In genomic region chr2:206611736-206612135, GRCh38 we compare ENCODE assay signal across 18 cellular contexts. TPM values are rescaled to one million over a fixed set of nuclear protein-coding genes. Genes with fewer than 3 reads are reported as not detected.
A peak's percentile ranks its signal among the peaks of the same experiment; 100 is the strongest.
DNase-seq lines count a peak whose midpoint lies in the region; ATAC-seq and TF ChIP-seq lines count a peak whose summit lies in the region.
"Had no signal": no experiment of that assay in that cellular context is flagged by ENCODE, and none has a peak within 500 bp of the region (broad histone marks: within the 10 kb centered on the region; RNA-seq: fewer than 3 reads in every experiment).

No MANE protein-coding gene starts in this region.

- no peak for ATAC-seq in GM18511 (IDR thresholded peaks at IDR 0.05; ENCODE audit: unreplicated experiment)

- 55% methylated on average over 3 of the region's 3 CpGs for WGBS in suprapubic skin

- peaks cover 2% of the 10 kb centered on the region for H3K4me1 ChIP-seq in suprapubic skin
- no peaks in the 10 kb centered on the region for H3K4me1 ChIP-seq in OCI-LY7 (ENCODE audit: insufficient read depth, low read length, poor library complexity, severe bottlenecking)
- H3K4me1 ChIP-seq: BE2C, SJCRH30 had no signal

- H3K27me3 ChIP-seq in suprapubic skin, result no peaks in the 10 kb centered on the region
- H3K27me3 ChIP-seq: BE2C, SJCRH30 had no signal

- no peaks in the 10 kb centered on the region for H3K79me2 ChIP-seq in OCI-LY7 (ENCODE audit: insufficient read depth, low read depth, low read length)

- H4K20me1 ChIP-seq in OCI-LY7 (ENCODE audit: insufficient read depth, low read length), result no peaks in the 10 kb centered on the region

- no peak for TF ChIP-seq POLR2A in suprapubic skin (IDR thresholded peaks at IDR 0.05)

- H3K36me3 ChIP-seq in suprapubic skin (no peaks in the 10 kb centered on the region), OCI-LY7 (ENCODE audit: insufficient read depth, low read length) (no peaks in the 10 kb centered on the region)
- H3K36me3 ChIP-seq: BE2C, SJCRH30 had no signal

- intact Hi-C loops in OCI-LY7 (cut with micrococcal nuclease; ENCODE audit: unreplicated experiment), result no loop called here

- no peaks in the 10 kb centered on the region for H3K9me3 ChIP-seq in suprapubic skin
- no peaks in the 10 kb centered on the region for H3K9me3 ChIP-seq in OCI-LY7 (ENCODE audit: low read length)
- H3K9me3 ChIP-seq: BE2C, SJCRH30 had no signal

- no peak for TF ChIP-seq EP300 in suprapubic skin (IDR thresholded peaks at IDR 0.05)

- H2AFZ ChIP-seq in OCI-LY7 (ENCODE audit: low read length), result no peak overlapping the region

- no peaks in the 10 kb centered on the region for H3K9me2 ChIP-seq in OCI-LY7 (ENCODE audit: insufficient read depth, low read length)

- H3K27ac ChIP-seq in suprapubic skin (peak overlapping the region; percentile 27), OCI-LY7 (ENCODE audit: low read depth, low read length, poor library complexity, severe bottlenecking) (no peak overlapping the region)
- H3K27ac ChIP-seq: SJCRH30 had no signal

- DNase-seq in HPDE6-E6E7 (ENCODE audit: extremely low spot score) (peak; percentile 5), SK-N-DZ (ENCODE audit: low spot score) (peak; percentile 10), epithelial cell of esophagus (ENCODE audit: low read depth) (peak; percentile 59), suprapubic skin (ENCODE audit: low spot score in 2 of 2) (no peak), OCI-LY7 (ENCODE audit: low spot score) (no peak)
- no peak for DNase-seq in activated CD4-positive, alpha-beta T cell treated with anti-CD3 and anti-CD28 coated beads for 4 hours
- DNase-seq: BE2C; CD4-positive, alpha-beta memory T cell; DND-41; IMR-90; NCI-H146; NCI-H446 treated with DMSO at 0.1 percent for 48 hours; NCI-H774; SJCRH30 had no signal

- POLR2A ChIA-PET in OCI-LY7 (lab: Charles Lee), result no interaction called here

- CTCF ChIA-PET in OCI-LY7 (lab: Charles Lee; ENCODE audit: unreplicated experiment), result no interaction called here

- TF ChIP-seq CTCF in epithelial cell of esophagus (IDR thresholded peaks at IDR 0.05; ENCODE audit: insufficient read depth, low read depth, low read length, missing control alignments), result no peak
- no peak for TF ChIP-seq CTCF in suprapubic skin (IDR thresholded peaks at IDR 0.05)
- no peak for TF ChIP-seq CTCF in OCI-LY7 (conservative IDR thresholded peaks at IDR 0.05; ENCODE audit: low read length)

- H3K4me3 ChIP-seq in epithelial cell of esophagus (ENCODE audit: low read length) (no peak overlapping the region), suprapubic skin (no peak overlapping the region), OCI-LY7 (ENCODE audit: low read depth, low read length, poor library complexity, severe bottlenecking) (no peak overlapping the region)
- H3K4me3 ChIP-seq: SJCRH30 had no signal

- no TSS peak for BruUV-seq in OCI-LY7 (replicated peaks; lab: Mats Ljungman, UMichigan)

- no peak overlapping the region for H3K4me2 ChIP-seq in OCI-LY7 (ENCODE audit: low read length)

RNA-seq across cellular contexts. Expression of gene FAM237A, which starts 30.6 kb away (rescaled TPM):
- polyA plus RNA-seq in SK-N-DZ (2014; cell fraction: cytosol; rRNA removed), result not detected in 2 replicates
- polyA plus RNA-seq in SK-N-DZ (2014; cell fraction: nucleus; rRNA removed), result not detected in 2 replicates
- total RNA-seq in suprapubic skin (not detected), OCI-LY7 (2022) (not detected in 2 replicates)
- total RNA-seq in OCI-LY7 (2014; rRNA removed; shearing (Covaris generic)), result not detected in 2 replicates
- total RNA-seq: CD4-positive, alpha-beta memory T cell; H1; HT-29; IMR-90; SJCRH30 had no signal
- polyA plus RNA-seq: AG04450; CD4-positive, alpha-beta memory T cell; H1; IMR-90 had no signal

Comparison
In these comparisons a context has a peak if more than half of its experiments do, and no peak if none do; other contexts are left out.
1. DNase-seq: peak in HPDE6-E6E7 (single experiment), SK-N-DZ (single experiment) and epithelial cell of esophagus (single experiment); none in suprapubic skin (0 of 2), activated CD4-positive, alpha-beta T cell treated with anti-CD3 and anti-CD28 coated beads for 4 hours (0 of 2) and OCI-LY7 (single experiment).